ENCODE assay signal across 8 cellular contexts in the genomic region with DNA sequence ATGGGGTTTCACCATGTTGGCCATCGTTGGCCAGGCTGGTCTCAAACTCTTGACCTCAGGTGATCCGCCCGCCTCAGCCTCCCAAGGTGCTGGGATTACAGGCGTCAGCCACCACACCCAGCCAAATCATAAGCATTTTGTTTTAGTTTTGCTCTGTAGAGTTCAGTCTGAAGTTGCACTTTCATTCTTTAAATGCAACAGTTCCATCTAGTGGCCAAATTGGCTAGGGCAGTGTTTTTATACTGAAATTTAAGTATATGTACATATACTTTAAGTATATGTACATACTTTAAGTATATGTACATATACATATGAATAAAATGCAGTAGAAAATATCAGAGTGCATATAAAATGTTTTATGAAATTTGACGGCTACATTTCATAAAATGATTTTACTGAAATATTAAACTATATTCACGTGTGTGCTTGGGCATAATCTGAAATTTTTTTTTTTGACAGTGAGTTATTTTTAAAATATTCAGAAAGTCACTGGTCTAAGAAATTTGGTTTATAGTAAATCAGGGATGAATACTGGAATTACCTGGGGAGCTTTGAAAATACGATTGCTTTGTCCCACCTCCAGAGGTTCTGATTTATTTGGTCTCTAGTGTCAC.
DNase-seq lines count a peak whose midpoint lies in the region; ATAC-seq and TF ChIP-seq lines count a peak whose summit lies in the region.

No MANE protein-coding gene starts in this region.

- H3K36me3 Mint-ChIP-seq in activated naive CD4-positive, alpha-beta T cell treated with anti-CD3 and anti-CD28 coated beads, Interleukin-2, amount 10 ng/mL, durations not matched to agents 7 days and 5 days, result no peaks in the 10 kb centered on the region

- H3K4me3 Mint-ChIP-seq in activated naive CD4-positive, alpha-beta T cell treated with anti-CD3 and anti-CD28 coated beads, Interleukin-2, amount 10 ng/mL, durations not matched to agents 7 days and 5 days, result no peak overlapping the region

- peaks cover 4% of the 10 kb centered on the region for H3K4me1 Mint-ChIP-seq in activated naive CD4-positive, alpha-beta T cell treated with anti-CD3 and anti-CD28 coated beads, Interleukin-2, amount 10 ng/mL, durations not matched to agents 7 days and 5 days

- DNase-seq in activated naive CD4-positive, alpha-beta T cell treated with anti-CD3 and anti-CD28 coated beads, Interleukin-2, amount 10 ng/mL, durations not matched to agents 7 days and 5 days, result peak; percentile 41
- no peak for DNase-seq in activated naive CD4-positive, alpha-beta T cell (lab: John Stamatoyannopoulos, UW)
- peak; percentile 35 for DNase-seq in HS-5 (ENCODE audit: low read depth)
- peak; percentile 87 for DNase-seq in OCI-M1 (lab: John Stamatoyannopoulos, UW)
- no peak for DNase-seq in coronary artery (ENCODE audit: low spot score)
- DNase-seq in mucosa of descending colon, result peak in 2 of 3 donors; percentile 48 to 86

- H3K9me3 Mint-ChIP-seq in activated naive CD4-positive, alpha-beta T cell treated with anti-CD3 and anti-CD28 coated beads, Interleukin-2, amount 10 ng/mL, durations not matched to agents 7 days and 5 days, result no peaks in the 10 kb centered on the region

- intact Hi-C loops in mucosa of descending colon (cut with DNase I, micrococcal nuclease), result no loop called here

- H3K27ac ChIP-seq in coronary artery, result no peak overlapping the region

- ATAC-seq in GM21515 (IDR thresholded peaks at IDR 0.05; ENCODE audit: unreplicated experiment) (peak; percentile 72), mucosa of descending colon (peak; percentile 85), HG03095 (IDR thresholded peaks at IDR 0.05; ENCODE audit: unreplicated experiment) (no peak)

- H3K27ac Mint-ChIP-seq in activated naive CD4-positive, alpha-beta T cell treated with anti-CD3 and anti-CD28 coated beads, Interleukin-2, amount 10 ng/mL, durations not matched to agents 7 days and 5 days, result no peak overlapping the region

- TF ChIP-seq CTCF in coronary artery (IDR thresholded peaks at IDR 0.05) (peak; percentile 33), mucosa of descending colon (IDR thresholded peaks at IDR 0.05) (peak; percentile 53)

- peaks cover 5% of the 10 kb centered on the region for H3K27me3 Mint-ChIP-seq in activated naive CD4-positive, alpha-beta T cell treated with anti-CD3 and anti-CD28 coated beads, Interleukin-2, amount 10 ng/mL, durations not matched to agents 7 days and 5 days

- no peaks in the 10 kb centered on the region for H3K4me1 ChIP-seq in mucosa of descending colon (ENCODE audit: low read depth)

- no peaks in the 10 kb centered on the region for H3K36me3 ChIP-seq in mucosa of descending colon (ENCODE audit: low read depth)

- H3K4me3 ChIP-seq in coronary artery, result no peak overlapping the region
- H3K4me3 ChIP-seq in mucosa of descending colon, result no peak overlapping the region

- H3K9me3 ChIP-seq in mucosa of descending colon, result no peaks in the 10 kb centered on the region

- CTCF ChIA-PET in activated naive CD4-positive, alpha-beta T cell treated with anti-CD3 and anti-CD28 coated beads, Interleukin-2, amount 10 ng/mL, durations not matched to agents 7 days and 5 days (lab: Charles Lee), result interaction anchor here (0.8 to 2.1 kb wide), 4 partner anchors 18 to 991 kb away, joined by 3 to 9 read pairs (median 4); no protein-coding TSS in a partner anchor

Comparison
In these comparisons a context has a peak if more than half of its experiments do, and no peak if none do; other contexts are left out.
1. DNase-seq: peak in activated naive CD4-positive, alpha-beta T cell treated with anti-CD3 and anti-CD28 coated beads, Interleukin-2, amount 10 ng/mL, durations not matched to agents 7 days and 5 days (single experiment), HS-5 (single experiment), OCI-M1 (single experiment) and mucosa of descending colon (2 of 3); none in activated naive CD4-positive, alpha-beta T cell (0 of 4) and coronary artery (single experiment).